In genomic region chr4:6875431-6875831, GRCh38 we compare ENCODE assay signal across 17 cellular contexts. TPM values are rescaled to one million over a fixed set of nuclear protein-coding genes. Genes with fewer than 3 reads are reported as not detected.
DNase-seq lines count a peak whose midpoint lies in the region; ATAC-seq and TF ChIP-seq lines count a peak whose summit lies in the region.
"Had no signal": no experiment of that assay in that cellular context is flagged by ENCODE, and none has a peak within 500 bp of the region (broad histone marks: within the 10 kb centered on the region; RNA-seq: fewer than 3 reads in every experiment).

No MANE protein-coding gene starts in this region.

- H3K4me3 ChIP-seq in HL-60 (replicated peaks; ENCODE audit: insufficient read depth, low read length) (no peak overlapping the region), transverse colon (no peak overlapping the region)

- H3K9me3 ChIP-seq in transverse colon = no peaks in the 10 kb centered on the region
- H3K9me3 ChIP-seq: SK-N-SH had no signal

- 60% methylated on average over 4 of the region's 4 CpGs; no CpG with 5 or more reads in 1 of the 2 donors for WGBS in transverse colon (ENCODE audit: low coverage in 1 of 2), 2 donors

- peaks cover 0 to 31% (median 10%) of the 10 kb centered on the region in 4 donors for H3K36me3 ChIP-seq in transverse colon

- no peak for TF ChIP-seq EP300 in transverse colon (IDR thresholded peaks at IDR 0.05; ENCODE audit: low read depth)

- TF ChIP-seq CTCF in HL-60 (IDR thresholded peaks at IDR 0.05; ENCODE audit: insufficient read depth, low read length) = no peak
- TF ChIP-seq CTCF in transverse colon (IDR thresholded peaks at IDR 0.05) = no peak

- no peak for ATAC-seq in GM19463 (IDR thresholded peaks at IDR 0.05; ENCODE audit: unreplicated experiment)

- in situ Hi-C loops in transverse colon (cut with MboI; ENCODE audit: low pct_ligation_motif_present in 1 of 4, low pct_unique_long_range_greater_than_20kb in 1 of 4, low sequenced_read_pairs in 3 of 4) = loop anchor here in 2 of 4 donors (5.0 to 25.0 kb wide), 3 partner anchors 158 to 187 kb away; partner anchors contain the start of genes BLOC1S4 (in 2 of the 2), GRPEL1 (in 1 of the 2) and MRFAP1L1 (in 1 of the 2)

- intact Hi-C loops in head of caudate nucleus (cut with DNase I) (loop anchor here (10.0 kb wide), 1 partner anchor 91 kb away; the partner anchor contains the start of gene KIAA0232), posterior vena cava (cut with DNase I) (loop anchor here in 1 of 2 donors (2.0 kb wide), 1 partner anchor 155 kb away; no protein-coding TSS in a partner anchor), transverse colon (cut with DNase I; ENCODE audit: low total_unique reads) (loop anchor here (2.0 kb wide), 1 partner anchor 157 kb away; no protein-coding TSS in a partner anchor)

- DNase-seq in HL-60 (ENCODE audit: low read depth in 1 of 2, low spot score in 1 of 2) (peak; percentile 81 to 99), SKM-1 (lab: John Stamatoyannopoulos, UW; ENCODE audit: unreplicated experiment) (peak; percentile 99), head of caudate nucleus (peak in 36 of 42 donors; percentile 22 to 78 (median 49)), posterior vena cava (ENCODE audit: low spot score) (peak; percentile 83), SHP77 treated with DMSO at 0.1 percent for 48 hours (lab: John Stamatoyannopoulos, UW) (no peak), T-helper 2 cell (no peak), transverse colon (no peak)
- DNase-seq: activated CD4-positive, alpha-beta T cell treated with anti-CD3 and anti-CD28 coated beads, Interleukin-2, amount 50 U/mL, for 48 hours; activated naive CD4-positive, alpha-beta T cell treated with anti-CD3 and anti-CD28 coated beads, Interleukin-2, amount 10 ng/mL, durations not matched to agents 7 days and 5 days; CD4-positive, alpha-beta memory T cell; kidney; MM.1S; NCI-H510A treated with DMSO at 0.1 percent for 48 hours; SK-N-SH; stimulated activated CD4-positive, alpha-beta T cell treated with anti-CD3 and anti-CD28 coated beads, Interleukin-2, amount 100 ng/mL, for 24 hours; stimulated activated naive CD4-positive, alpha-beta T cell treated with Interleukin-2 at 50 U/mL for 16 hours had no signal

- TF ChIP-seq POLR2A in transverse colon (IDR thresholded peaks at IDR 0.05) = no peak

- H3K27ac ChIP-seq in HL-60 (replicated peaks) (peak overlapping the region; percentile 16; the same call in 1 of the 2 replicates), transverse colon (no peak overlapping the region)

- H3K27me3 ChIP-seq in HL-60 (ENCODE audit: insufficient read depth, poor library complexity, severe bottlenecking) (no peaks in the 10 kb centered on the region), transverse colon (no peaks in the 10 kb centered on the region)

- no peaks in the 10 kb centered on the region for H3K4me1 ChIP-seq in transverse colon

RNA-seq across cellular contexts. Expression of gene TBC1D14, which starts 34.2 kb away (rescaled TPM):
- total RNA-seq in posterior vena cava = 10 to 100 TPM; 30.5 to 42.6 TPM
- total RNA-seq in transverse colon = 10 to 100 TPM; 42.6 to 56.9 (median 54.0) TPM

Comparison
In these comparisons a context has a peak if more than half of its experiments do, and no peak if none do; other contexts are left out.
1. DNase-seq: peak in HL-60 (2 of 2), SKM-1 (single experiment), head of caudate nucleus (36 of 42) and posterior vena cava (single experiment); none in SHP77 treated with DMSO at 0.1 percent for 48 hours (single experiment), T-helper 2 cell (0 of 5) and transverse colon (single experiment).